25 cellular contexts compared by ENCODE assay signal in the genomic region with DNA sequence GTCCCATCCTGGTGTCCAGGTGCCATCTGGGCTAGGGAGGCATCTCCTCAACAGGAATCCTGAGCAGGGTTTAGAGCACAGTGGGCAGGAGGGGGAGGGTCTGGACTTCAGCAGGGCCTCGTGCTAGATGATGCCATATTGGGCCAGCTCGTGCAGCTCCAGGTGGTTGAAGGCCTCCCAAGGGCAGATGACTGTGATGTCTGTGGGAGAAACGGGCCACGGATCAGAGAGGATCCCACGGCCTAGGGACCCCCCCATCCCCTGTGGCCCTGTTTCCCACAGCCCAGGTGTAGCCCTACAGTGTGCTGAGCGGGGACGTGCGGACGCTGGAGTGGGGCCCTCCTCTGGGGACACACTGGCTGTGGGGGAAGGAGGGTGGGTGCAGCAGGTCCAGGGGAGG. TPM values are rescaled to one million over a fixed set of nuclear protein-coding genes. Genes with fewer than 3 reads are reported as not detected.
A peak's percentile ranks its signal among the peaks of the same experiment; 100 is the strongest.
DNase-seq lines count a peak whose midpoint lies in the region; ATAC-seq, FAIRE-seq and TF ChIP-seq lines count a peak whose summit lies in the region.
"Had no signal": no experiment of that assay in that cellular context is flagged by ENCODE, and none has a peak within 500 bp of the region (broad histone marks: within the 10 kb centered on the region; RNA-seq: fewer than 3 reads in every experiment).

No MANE protein-coding gene starts in this region.

- peak; percentile 3; the same call in 1 of the 3 replicates for ATAC-seq in HepG2
- ATAC-seq in right lobe of liver: no peak
- peak; percentile 13 for ATAC-seq in stimulated activated memory B cell treated with anti-CD40 and anti-IgM and Interleukin-4, amounts not matched to agents 10 μg/mL and 1 μg/mL and 100 μg/mL, for 72 hours
- ATAC-seq in GM21367 (IDR thresholded peaks at IDR 0.05; ENCODE audit: unreplicated experiment): no peak
- ATAC-seq: CD8-positive, alpha-beta T cell; T-cell; WTC11 had no signal

- no peaks in the 10 kb centered on the region for H3K36me3 ChIP-seq in HepG2 (replicated peaks in 1 of 2; ENCODE audit: control insufficient read depth in 1 of 2, insufficient read depth in 2 of 2, low read length in 2 of 2)
- no peaks in the 10 kb centered on the region for H3K36me3 ChIP-seq in right lobe of liver
- H3K36me3 ChIP-seq: right atrium auricular region, transverse colon had no signal

- TF ChIP-seq RAD21 in HepG2 (CRISPR knock-in tag; IDR thresholded peaks at IDR 0.05): no peak

- H3K36me3 Mint-ChIP-seq in stimulated activated memory B cell treated with anti-CD40 and anti-IgM and Interleukin-4, amounts not matched to agents 10 μg/mL and 1 μg/mL and 100 μg/mL, for 72 hours: no peaks in the 10 kb centered on the region
- H3K36me3 Mint-ChIP-seq: CD8-positive, alpha-beta T cell; memory B cell; T-cell; WTC11 had no signal

- BruUV-seq in HepG2 (replicated peaks; lab: Mats Ljungman, UMichigan): no TSS peak

- TF ChIP-seq POLR2A in HepG2 (IDR thresholded peaks at IDR 0.05; ENCODE audit: insufficient read depth in 1 of 2, low read depth in 2 of 2, low read length in 2 of 2): no peak
- TF ChIP-seq POLR2A in right lobe of liver (IDR thresholded peaks at IDR 0.05): no peak

- H3K4me3 ChIP-seq in HepG2 (replicated peaks in 1 of 3; ENCODE audit: insufficient read depth in 1 of 3, low read depth in 2 of 3, low read length in 3 of 3) (peak overlapping the region in 1 of 3 experiments; percentile 27; a peak in 1 of 6 replicates), right lobe of liver (no peak overlapping the region)
- H3K4me3 ChIP-seq: right atrium auricular region, transverse colon had no signal

- POLR2A ChIA-PET in HepG2 (lab: Yijun Ruan, JAX): interaction anchor here (1.1 to 1.8 kb wide), 3 partner anchors 8 to 52 kb away, joined by 3 to 5 read pairs (median 4); a partner anchor contains a TSS

- intact Hi-C loops in HepG2 (cut with micrococcal nuclease; ENCODE audit: unreplicated experiment): no loop called here
- intact Hi-C loops in right lobe of liver (cut with DNase I): no loop called here

- H3K27me3 ChIP-seq in HepG2 (ENCODE audit: control insufficient read depth in 1 of 2, insufficient read depth in 2 of 2, low read length in 2 of 2) (peaks cover 0 to 10% of the 10 kb centered on the region in 2 experiments; a peak in 3 of 5 replicates), right lobe of liver (peaks cover 0 to 11% of the 10 kb centered on the region in 2 donors)

- DNase-seq in HepG2 (ENCODE audit: low spot score) (no peak), right lobe of liver (no peak)
- DNase-seq: activated CD4-positive, alpha-beta T cell treated with anti-CD3 and anti-CD28 coated beads, Interleukin-2, amount 10 ng/mL, durations not matched to agents 7 days and 5 days; activated naive CD4-positive, alpha-beta T cell; activated T-cell treated with anti-CD3 and anti-CD28 coated beads, Interleukin-2, amount 50 U/mL, for 48 hours; AML-193; CD8-positive, alpha-beta T cell; dermis blood vessel endothelial cell; hypothalamus; immature natural killer cell; KG1; NCI-H2029 treated with DMSO at 0.1 percent for 48 hours; NCI-H2227 treated with DMSO at 0.1 percent for 48 hours; SIG-M5; stimulated activated CD4-positive, alpha-beta T cell treated with anti-CD3 and anti-CD28 coated beads, Interleukin-2, amount 100 ng/mL, for 24 hours; T-cell; transverse colon had no signal

- no peak for TF ChIP-seq EP300 in HepG2 (IDR thresholded peaks at IDR 0.05; ENCODE audit: low read depth in 2 of 2, low read length in 2 of 2)
- no peak for TF ChIP-seq EP300 in HepG2 (CRISPR knock-in tag; IDR thresholded peaks at IDR 0.05; ENCODE audit: borderline replicate concordance)

- H3K4me2 ChIP-seq in HepG2 (ENCODE audit: low read depth, low read length): peak overlapping the region; percentile 41

- CTCF ChIA-PET in HepG2 (lab: Yijun Ruan, JAX; ENCODE audit: low intra/inter-chr PET ratio, low total read pairs): no interaction called here

- FAIRE-seq in HepG2 (lab: Jason Lieb, UNC): no peak

- H3K27ac ChIP-seq in HepG2 (ENCODE audit: extremely low read length, insufficient read depth, low read length): no peak overlapping the region
- no peak overlapping the region for H3K27ac ChIP-seq in right lobe of liver
- H3K27ac ChIP-seq: parathyroid adenoma, right atrium auricular region, transverse colon had no signal

- no peaks in the 10 kb centered on the region for H3K79me2 ChIP-seq in HepG2 (ENCODE audit: insufficient read depth, low read length)
- H3K79me2 ChIP-seq: parathyroid adenoma had no signal

- H3K4me3 Mint-ChIP-seq in stimulated activated memory B cell treated with anti-CD40 and anti-IgM and Interleukin-4, amounts not matched to agents 10 μg/mL and 1 μg/mL and 100 μg/mL, for 72 hours: no peak overlapping the region
- H3K4me3 Mint-ChIP-seq: activated CD4-positive, alpha-beta T cell treated with anti-CD3 and anti-CD28 coated beads, Interleukin-2, amount 10 ng/mL, durations not matched to agents 7 days and 5 days; CD8-positive, alpha-beta T cell; central memory CD8-positive, alpha-beta T cell; WTC11 had no signal

- H3K4me1 Mint-ChIP-seq in stimulated activated memory B cell treated with anti-CD40 and anti-IgM and Interleukin-4, amounts not matched to agents 10 μg/mL and 1 μg/mL and 100 μg/mL, for 72 hours: peaks cover 10% of the 10 kb centered on the region
- H3K4me1 Mint-ChIP-seq: central memory CD8-positive, alpha-beta T cell had no signal

- no peaks in the 10 kb centered on the region for H4K20me1 ChIP-seq in HepG2 (ENCODE audit: insufficient read depth, low read length)

- WGBS in HepG2 (ENCODE audit: low lambda C conversion rate): 0% methylated on average over 2 of the region's 9 CpGs
- WGBS in right lobe of liver (ENCODE audit: insufficient coverage, low coverage, low lambda C conversion rate, missing lambda C conversion rate): 80% methylated on average over 2 of the region's 9 CpGs

- peaks cover 43% of the 10 kb centered on the region for H3K4me1 ChIP-seq in HepG2 (ENCODE audit: insufficient read depth, low read length)
- H3K4me1 ChIP-seq in right lobe of liver: no peaks in the 10 kb centered on the region
- H3K4me1 ChIP-seq: parathyroid adenoma, right atrium auricular region, transverse colon had no signal

- H2AFZ ChIP-seq in HepG2 (ENCODE audit: low read length): no peak overlapping the region
- H2AFZ ChIP-seq: parathyroid adenoma had no signal

- H3K9ac ChIP-seq in HepG2 (ENCODE audit: insufficient read depth, low read depth, low read length): peak overlapping the region; percentile 30; the same call in 1 of the 2 replicates
- H3K9ac ChIP-seq: parathyroid adenoma had no signal

- H3K9me3 Mint-ChIP-seq in stimulated activated memory B cell treated with anti-CD40 and anti-IgM and Interleukin-4, amounts not matched to agents 10 μg/mL and 1 μg/mL and 100 μg/mL, for 72 hours: no peaks in the 10 kb centered on the region
- H3K9me3 Mint-ChIP-seq: CD8-positive, alpha-beta T cell; central memory CD8-positive, alpha-beta T cell; immature natural killer cell; memory B cell; T-cell; WTC11 had no signal

- no peak for TF ChIP-seq CTCF in HepG2 (CRISPR knock-in tag; IDR thresholded peaks at IDR 0.05)
- no peak for TF ChIP-seq CTCF in right lobe of liver (IDR thresholded peaks at IDR 0.05)

- H3K27me3 Mint-ChIP-seq in stimulated activated memory B cell treated with anti-CD40 and anti-IgM and Interleukin-4, amounts not matched to agents 10 μg/mL and 1 μg/mL and 100 μg/mL, for 72 hours: peaks cover 40% of the 10 kb centered on the region

- H3K27ac Mint-ChIP-seq in stimulated activated memory B cell treated with anti-CD40 and anti-IgM and Interleukin-4, amounts not matched to agents 10 μg/mL and 1 μg/mL and 100 μg/mL, for 72 hours: no peak overlapping the region
- H3K27ac Mint-ChIP-seq: activated CD4-positive, alpha-beta T cell treated with anti-CD3 and anti-CD28 coated beads, Interleukin-2, amount 10 ng/mL, durations not matched to agents 7 days and 5 days; CD8-positive, alpha-beta T cell; immature natural killer cell; memory B cell; T-cell; WTC11 had no signal

- in situ Hi-C loops in HepG2 (cut with HindIII; ENCODE audit: extremely low pct_ligation_motif_present, low pct_unique_long_range_greater_than_20kb): no loop called here

- H3K9me3 ChIP-seq in HepG2 (ENCODE audit: low read length) (peaks cover 6% of the 10 kb centered on the region; the same call in 1 of the 2 replicates), right lobe of liver (no peaks in the 10 kb centered on the region)

RNA-seq across cellular contexts. Expression of a gene that starts 5.4 kb away (rescaled TPM):
- 1.0 and 1.4 TPM in 2 replicates for total RNA-seq in HepG2 (2016; rRNA removed; fragmentation: Illumina TruSeq; extraction: Trizol)
- total RNA-seq in HepG2 (2016; cell fraction: cytosol; rRNA removed; fragmentation: Illumina TruSeq; extraction: Trizol; ENCODE audit: low read depth): 0.44 and 1.4 TPM in 2 replicates
- total RNA-seq in HepG2 (2016; cell fraction: insoluble cytoplasmic fraction; rRNA removed; fragmentation: Illumina TruSeq; extraction: Trizol): 0.83 and 1.7 TPM in 2 replicates
- total RNA-seq in HepG2 (2016; cell fraction: membrane; rRNA removed; fragmentation: Illumina TruSeq; extraction: Trizol): 1.2 and 1.4 TPM in 2 replicates
- total RNA-seq in HepG2 (2016; cell fraction: nucleus; rRNA removed; fragmentation: Illumina TruSeq; extraction: Trizol): 1.0 TPM in 1 of 2 replicates, not detected in the other
- 4.9 and 6.7 TPM in 2 replicates for polyA plus RNA-seq in HepG2 (2011; rRNA removed)
- polyA plus RNA-seq in HepG2 (2011; cell fraction: cytosol; rRNA removed): 4.9 and 5.2 TPM in 2 replicates
- 1.3 and 2.0 TPM in 2 replicates for polyA plus RNA-seq in HepG2 (2011; cell fraction: nucleus; rRNA removed)
- polyA plus RNA-seq in HepG2 (2012): 1.8 and 3.1 TPM in 2 replicates
- polyA plus RNA-seq in HepG2 (2016; cell fraction: cytosol; fragmentation: Illumina TruSeq; extraction: Trizol; ENCODE audit: low read depth): 1.1 and 1.3 TPM in 2 replicates
- polyA plus RNA-seq in HepG2 (2016; cell fraction: insoluble cytoplasmic fraction; fragmentation: Illumina TruSeq; extraction: Trizol; ENCODE audit: low read depth): 1.9 and 2.0 TPM in 2 replicates
- 1.1 TPM in 2 replicates for polyA plus RNA-seq in HepG2 (2016; cell fraction: membrane; fragmentation: Illumina TruSeq; extraction: Trizol; ENCODE audit: low read depth)
- polyA plus RNA-seq in HepG2 (2016; cell fraction: nucleus; fragmentation: Illumina TruSeq; extraction: Trizol; ENCODE audit: insufficient read depth, low read depth): 0.57 and 1.6 TPM in 2 replicates
- 0.56 and 4.7 TPM in 2 replicates for polyA minus RNA-seq in HepG2 (2011; rRNA and poly(A)+ RNA removed; ENCODE audit: low replicate concordance)
- 0.79 TPM in 1 of 2 replicates, not detected in the other for polyA minus RNA-seq in HepG2 (2011; cell fraction: cytosol; rRNA and poly(A)+ RNA removed)
- 0.26 TPM in 1 of 2 replicates, not detected in the other for polyA minus RNA-seq in HepG2 (2011; cell fraction: nucleus; rRNA and poly(A)+ RNA removed)
- total RNA-seq in right lobe of liver: under 1 TPM in 4 of 6 experiments, not detected in 2; 0.40 to 0.93 (median 0.68) TPM
- total RNA-seq: right atrium auricular region, transverse colon had no signal
- polyA plus RNA-seq: neural cell had no signal

RNA-seq across cellular contexts. Expression of a gene that starts 14.0 kb away (rescaled TPM):
- total RNA-seq in HepG2 (2016; rRNA removed; fragmentation: Illumina TruSeq; extraction: Trizol) (0.27 and 0.75 TPM in 2 replicates), right lobe of liver (1 to 10 TPM in 1 of 6 experiments, under 1 TPM in 5; 0.18 to 1.2 (median 0.62) TPM)
- not detected in 2 replicates for total RNA-seq in HepG2 (2016; cell fraction: cytosol; rRNA removed; fragmentation: Illumina TruSeq; extraction: Trizol; ENCODE audit: low read depth)
- total RNA-seq in HepG2 (2016; cell fraction: insoluble cytoplasmic fraction; rRNA removed; fragmentation: Illumina TruSeq; extraction: Trizol): 0.22 and 0.71 TPM in 2 replicates
- total RNA-seq in HepG2 (2016; cell fraction: membrane; rRNA removed; fragmentation: Illumina TruSeq; extraction: Trizol): 0.21 and 0.25 TPM in 2 replicates
- total RNA-seq in HepG2 (2016; cell fraction: nucleus; rRNA removed; fragmentation: Illumina TruSeq; extraction: Trizol): 0.53 and 0.78 TPM in 2 replicates
- 0.54 and 0.67 TPM in 2 replicates for polyA plus RNA-seq in HepG2 (2011; rRNA removed)
- 0.23 and 0.59 TPM in 2 replicates for polyA plus RNA-seq in HepG2 (2011; cell fraction: cytosol; rRNA removed)
- 1.3 and 1.4 TPM in 2 replicates for polyA plus RNA-seq in HepG2 (2011; cell fraction: nucleus; rRNA removed)
- 0.69 and 0.90 TPM in 2 replicates for polyA plus RNA-seq in HepG2 (2012)
- 0.12 and 0.31 TPM in 2 replicates for polyA plus RNA-seq in HepG2 (2016; cell fraction: cytosol; fragmentation: Illumina TruSeq; extraction: Trizol; ENCODE audit: low read depth)
- 0.32 and 0.46 TPM in 2 replicates for polyA plus RNA-seq in HepG2 (2016; cell fraction: insoluble cytoplasmic fraction; fragmentation: Illumina TruSeq; extraction: Trizol; ENCODE audit: low read depth)
- 0.22 and 0.23 TPM in 2 replicates for polyA plus RNA-seq in HepG2 (2016; cell fraction: membrane; fragmentation: Illumina TruSeq; extraction: Trizol; ENCODE audit: low read depth)
- 0.91 and 1.2 TPM in 2 replicates for polyA plus RNA-seq in HepG2 (2016; cell fraction: nucleus; fragmentation: Illumina TruSeq; extraction: Trizol; ENCODE audit: insufficient read depth, low read depth)
- polyA minus RNA-seq in HepG2 (2011; rRNA and poly(A)+ RNA removed; ENCODE audit: low replicate concordance): 2.7 and 2.8 TPM in 2 replicates
- 0.49 and 0.62 TPM in 2 replicates for polyA minus RNA-seq in HepG2 (2011; cell fraction: cytosol; rRNA and poly(A)+ RNA removed)
- polyA minus RNA-seq in HepG2 (2011; cell fraction: nucleus; rRNA and poly(A)+ RNA removed): 0.87 and 1.5 TPM in 2 replicates
- total RNA-seq: right atrium auricular region had no signal
- polyA plus RNA-seq: neural cell had no signal

RNA-seq across cellular contexts. Expression of a gene that starts 14.0 kb away (rescaled TPM):
- 57.0 and 64.7 TPM in 2 replicates for total RNA-seq in HepG2 (2016; rRNA removed; fragmentation: Illumina TruSeq; extraction: Trizol)
- total RNA-seq in HepG2 (2016; cell fraction: cytosol; rRNA removed; fragmentation: Illumina TruSeq; extraction: Trizol; ENCODE audit: low read depth): 21.7 and 30.6 TPM in 2 replicates
- total RNA-seq in HepG2 (2016; cell fraction: insoluble cytoplasmic fraction; rRNA removed; fragmentation: Illumina TruSeq; extraction: Trizol): 49.8 and 63.0 TPM in 2 replicates
- total RNA-seq in HepG2 (2016; cell fraction: membrane; rRNA removed; fragmentation: Illumina TruSeq; extraction: Trizol): 66.9 and 73.6 TPM in 2 replicates
- 43.4 and 46.0 TPM in 2 replicates for total RNA-seq in HepG2 (2016; cell fraction: nucleus; rRNA removed; fragmentation: Illumina TruSeq; extraction: Trizol)
- 95.3 and 97.0 TPM in 2 replicates for polyA plus RNA-seq in HepG2 (2011; rRNA removed)
- polyA plus RNA-seq in HepG2 (2011; cell fraction: cytosol; rRNA removed): 69.9 and 79.4 TPM in 2 replicates
- polyA plus RNA-seq in HepG2 (2011; cell fraction: nucleus; rRNA removed): 144 and 145 TPM in 2 replicates
- polyA plus RNA-seq in HepG2 (2012): 35.2 and 49.4 TPM in 2 replicates
- polyA plus RNA-seq in HepG2 (2016; cell fraction: cytosol; fragmentation: Illumina TruSeq; extraction: Trizol; ENCODE audit: low read depth): 14.0 and 18.8 TPM in 2 replicates
- 48.3 and 63.0 TPM in 2 replicates for polyA plus RNA-seq in HepG2 (2016; cell fraction: insoluble cytoplasmic fraction; fragmentation: Illumina TruSeq; extraction: Trizol; ENCODE audit: low read depth)
- 38.6 and 39.0 TPM in 2 replicates for polyA plus RNA-seq in HepG2 (2016; cell fraction: membrane; fragmentation: Illumina TruSeq; extraction: Trizol; ENCODE audit: low read depth)
- 78.2 and 87.8 TPM in 2 replicates for polyA plus RNA-seq in HepG2 (2016; cell fraction: nucleus; fragmentation: Illumina TruSeq; extraction: Trizol; ENCODE audit: insufficient read depth, low read depth)
- polyA minus RNA-seq in HepG2 (2011; rRNA and poly(A)+ RNA removed; ENCODE audit: low replicate concordance): 142 and 211 TPM in 2 replicates
- 69.4 and 73.4 TPM in 2 replicates for polyA minus RNA-seq in HepG2 (2011; cell fraction: cytosol; rRNA and poly(A)+ RNA removed)
- polyA minus RNA-seq in HepG2 (2011; cell fraction: nucleus; rRNA and poly(A)+ RNA removed): 51.9 and 56.3 TPM in 2 replicates
- total RNA-seq in right lobe of liver: 10 to 100 TPM; 46.5 to 63.2 (median 55.8) TPM

RNA-seq across cellular contexts. Expression of a gene that starts 15.5 kb away (rescaled TPM):
- total RNA-seq in HepG2 (2016; rRNA removed; fragmentation: Illumina TruSeq; extraction: Trizol) (34.9 and 37.5 TPM in 2 replicates), right lobe of liver (10 to 100 TPM in 5 of 6 experiments, 1 to 10 TPM in 1; 8.3 to 24.3 (median 14.6) TPM)
- total RNA-seq in HepG2 (2016; cell fraction: cytosol; rRNA removed; fragmentation: Illumina TruSeq; extraction: Trizol; ENCODE audit: low read depth): 18.3 and 27.5 TPM in 2 replicates
- 34.8 and 36.8 TPM in 2 replicates for total RNA-seq in HepG2 (2016; cell fraction: insoluble cytoplasmic fraction; rRNA removed; fragmentation: Illumina TruSeq; extraction: Trizol)
- total RNA-seq in HepG2 (2016; cell fraction: membrane; rRNA removed; fragmentation: Illumina TruSeq; extraction: Trizol): 37.8 and 42.1 TPM in 2 replicates
- total RNA-seq in HepG2 (2016; cell fraction: nucleus; rRNA removed; fragmentation: Illumina TruSeq; extraction: Trizol): 25.0 and 26.4 TPM in 2 replicates
- 27.1 and 40.3 TPM in 2 replicates for polyA plus RNA-seq in HepG2 (2011; rRNA removed)
- polyA plus RNA-seq in HepG2 (2011; cell fraction: cytosol; rRNA removed): 26.2 and 44.6 TPM in 2 replicates
- 114 and 127 TPM in 2 replicates for polyA plus RNA-seq in HepG2 (2011; cell fraction: nucleus; rRNA removed)
- polyA plus RNA-seq in HepG2 (2012): 19.0 and 25.6 TPM in 2 replicates
- 14.5 and 20.0 TPM in 2 replicates for polyA plus RNA-seq in HepG2 (2016; cell fraction: cytosol; fragmentation: Illumina TruSeq; extraction: Trizol; ENCODE audit: low read depth)
- 24.5 and 26.4 TPM in 2 replicates for polyA plus RNA-seq in HepG2 (2016; cell fraction: insoluble cytoplasmic fraction; fragmentation: Illumina TruSeq; extraction: Trizol; ENCODE audit: low read depth)
- polyA plus RNA-seq in HepG2 (2016; cell fraction: membrane; fragmentation: Illumina TruSeq; extraction: Trizol; ENCODE audit: low read depth): 21.9 and 27.2 TPM in 2 replicates
- polyA plus RNA-seq in HepG2 (2016; cell fraction: nucleus; fragmentation: Illumina TruSeq; extraction: Trizol; ENCODE audit: insufficient read depth, low read depth): 40.3 and 44.2 TPM in 2 replicates
- polyA minus RNA-seq in HepG2 (2011; rRNA and poly(A)+ RNA removed; ENCODE audit: low replicate concordance): 10.9 and 18.2 TPM in 2 replicates
- polyA minus RNA-seq in HepG2 (2011; cell fraction: cytosol; rRNA and poly(A)+ RNA removed): 5.9 and 9.5 TPM in 2 replicates
- polyA minus RNA-seq in HepG2 (2011; cell fraction: nucleus; rRNA and poly(A)+ RNA removed): 11.2 and 15.5 TPM in 2 replicates

RNA-seq across cellular contexts. Expression of a gene that starts 15.6 kb away (rescaled TPM):
- total RNA-seq in HepG2 (2016; rRNA removed; fragmentation: Illumina TruSeq; extraction: Trizol) (34.4 and 39.1 TPM in 2 replicates), right lobe of liver (10 to 100 TPM in 1 of 6 experiments, 1 to 10 TPM in 5; 5.5 to 35.0 (median 6.5) TPM)
- 10.7 and 10.8 TPM in 2 replicates for total RNA-seq in HepG2 (2016; cell fraction: cytosol; rRNA removed; fragmentation: Illumina TruSeq; extraction: Trizol; ENCODE audit: low read depth)
- 31.3 and 40.3 TPM in 2 replicates for total RNA-seq in HepG2 (2016; cell fraction: insoluble cytoplasmic fraction; rRNA removed; fragmentation: Illumina TruSeq; extraction: Trizol)
- total RNA-seq in HepG2 (2016; cell fraction: membrane; rRNA removed; fragmentation: Illumina TruSeq; extraction: Trizol): 16.9 and 19.0 TPM in 2 replicates
- total RNA-seq in HepG2 (2016; cell fraction: nucleus; rRNA removed; fragmentation: Illumina TruSeq; extraction: Trizol): 20.9 and 21.8 TPM in 2 replicates
- 14.6 and 14.7 TPM in 2 replicates for polyA plus RNA-seq in HepG2 (2011; rRNA removed)
- polyA plus RNA-seq in HepG2 (2011; cell fraction: cytosol; rRNA removed): 10.9 and 12.3 TPM in 2 replicates
- polyA plus RNA-seq in HepG2 (2011; cell fraction: nucleus; rRNA removed): 18.8 and 20.1 TPM in 2 replicates
- 15.7 and 20.6 TPM in 2 replicates for polyA plus RNA-seq in HepG2 (2012)
- 6.0 and 6.1 TPM in 2 replicates for polyA plus RNA-seq in HepG2 (2016; cell fraction: cytosol; fragmentation: Illumina TruSeq; extraction: Trizol; ENCODE audit: low read depth)
- 43.6 and 43.8 TPM in 2 replicates for polyA plus RNA-seq in HepG2 (2016; cell fraction: insoluble cytoplasmic fraction; fragmentation: Illumina TruSeq; extraction: Trizol; ENCODE audit: low read depth)
- polyA plus RNA-seq in HepG2 (2016; cell fraction: membrane; fragmentation: Illumina TruSeq; extraction: Trizol; ENCODE audit: low read depth): 11.4 and 11.7 TPM in 2 replicates
- 75.0 and 87.7 TPM in 2 replicates for polyA plus RNA-seq in HepG2 (2016; cell fraction: nucleus; fragmentation: Illumina TruSeq; extraction: Trizol; ENCODE audit: insufficient read depth, low read depth)
- 4.1 and 5.1 TPM in 2 replicates for polyA minus RNA-seq in HepG2 (2011; rRNA and poly(A)+ RNA removed; ENCODE audit: low replicate concordance)
- polyA minus RNA-seq in HepG2 (2011; cell fraction: cytosol; rRNA and poly(A)+ RNA removed): 5.1 and 5.5 TPM in 2 replicates
- 7.0 and 8.8 TPM in 2 replicates for polyA minus RNA-seq in HepG2 (2011; cell fraction: nucleus; rRNA and poly(A)+ RNA removed)

Comparison
In these comparisons a context has a peak if more than half of its experiments do, and no peak if none do; other contexts are left out.
1. ATAC-seq: peak in HepG2 (single experiment) and stimulated activated memory B cell treated with anti-CD40 and anti-IgM and Interleukin-4, amounts not matched to agents 10 μg/mL and 1 μg/mL and 100 μg/mL, for 72 hours (single experiment); none in right lobe of liver (0 of 4) and GM21367 (single experiment).